19 cellular contexts compared by ENCODE assay signal in the genomic region with DNA sequence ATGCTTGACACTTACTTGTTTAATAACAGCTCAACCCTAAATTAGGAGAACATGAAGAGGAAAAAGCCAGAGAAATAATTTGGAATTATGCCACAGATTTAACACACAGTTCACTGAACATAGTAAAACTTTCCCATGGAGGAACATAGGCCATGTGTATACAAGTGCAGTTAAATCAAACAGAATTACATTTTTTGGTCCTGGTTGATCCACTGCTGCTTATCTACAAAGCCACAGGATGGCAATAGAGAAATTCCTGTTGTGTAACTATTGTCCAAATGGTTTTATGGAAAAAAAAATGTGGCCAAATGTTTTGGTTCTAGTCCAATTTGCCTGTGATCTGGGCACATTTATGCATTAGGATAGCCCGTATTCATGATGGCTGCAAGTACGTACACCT.
"Had no signal": no experiment of that assay in that cellular context is flagged by ENCODE, and none has a peak within 500 bp of the region (broad histone marks: within the 10 kb centered on the region; RNA-seq: fewer than 3 reads in every experiment).

No MANE protein-coding gene starts in this region.

- H3K9me3 Mint-ChIP-seq: activated naive CD4-positive, alpha-beta T cell treated with anti-CD3 and anti-CD28 coated beads for 36 hours; activated naive CD8-positive, alpha-beta T cell treated with anti-CD3 and anti-CD28 coated beads, Interleukin-2, amount 50 U/mL, for 24 hours; activated T-cell treated with anti-CD3 and anti-CD28 coated beads, Interleukin-2, amount 50 U/mL, for 4 hours; endodermal cell; natural killer cell; T-helper 1 cell treated with Interleukin-12 subunit alpha and Interleukin-12 subunit beta and Interleukin-4 antibody, amounts not matched to agents 30 μg/mL and 1 μg/mL, for 36 hours had no signal

- H3K27ac ChIP-seq: body of pancreas, hepatocyte, lower lobe of right lung, parathyroid adenoma, upper lobe of right lung had no signal

- H3K4me3 ChIP-seq: body of pancreas, hepatocyte, lower lobe of right lung, upper lobe of right lung had no signal

- H3K27me3 Mint-ChIP-seq: activated naive CD8-positive, alpha-beta T cell treated with anti-CD3 and anti-CD28 coated beads, Interleukin-2, amount 50 U/mL, for 24 hours had no signal

- H3K9me3 ChIP-seq: body of pancreas, lower lobe of right lung, upper lobe of right lung had no signal

- H3K79me2 ChIP-seq: hepatocyte, parathyroid adenoma had no signal

- H3K4me3 Mint-ChIP-seq: activated naive CD4-positive, alpha-beta T cell treated with anti-CD3 and anti-CD28 coated beads for 36 hours; activated naive CD8-positive, alpha-beta T cell treated with anti-CD3 and anti-CD28 coated beads, Interleukin-2, amount 50 U/mL, for 24 hours; activated T-cell treated with anti-CD3 and anti-CD28 coated beads, Interleukin-2, amount 50 U/mL, for 4 hours; endodermal cell; natural killer cell; T-helper 1 cell treated with Interleukin-12 subunit alpha and Interleukin-12 subunit beta and Interleukin-4 antibody, amounts not matched to agents 30 μg/mL and 1 μg/mL, for 36 hours had no signal

- H3K4me2 ChIP-seq: hepatocyte had no signal

- DNase-seq: activated CD4-positive, alpha-beta T cell treated with anti-CD3 and anti-CD28 coated beads, Interleukin-2, amount 50 U/mL, for 1 hour; activated CD8-positive, alpha-beta memory T cell treated with anti-CD3 and anti-CD28 coated beads, Interleukin-2, amount 50 U/mL, for 4 hours; activated naive CD4-positive, alpha-beta T cell treated with anti-CD3 and anti-CD28 coated beads for 36 hours; activated naive CD8-positive, alpha-beta T cell treated with anti-CD3 and anti-CD28 coated beads, Interleukin-2, amount 50 U/mL, for 24 hours; activated T-cell treated with anti-CD3 and anti-CD28 coated beads, Interleukin-2, amount 50 U/mL, for 4 hours; body of pancreas; endodermal cell; islet precursor cell; left colon; lower lobe of right lung; natural killer cell; stimulated activated CD4-positive, alpha-beta T cell treated with anti-CD3 and anti-CD28 coated beads, Interleukin-12 subunit alpha, Interleukin-12 subunit beta, amount 100 ng/mL, for 4 hours; stimulated activated CD4-positive, alpha-beta T cell treated with anti-CD3 and anti-CD28 coated beads, Interleukin-1b, Interleukin-23, amount 100 ng/mL, for 48 hours; stimulated activated CD8-positive, alpha-beta memory T cell treated with anti-CD3 and anti-CD28 coated beads, Interleukin-4, amount 100 ng/mL, for 48 hours; stimulated activated naive CD4-positive, alpha-beta T cell; upper lobe of right lung had no signal

- H3K4me1 ChIP-seq: body of pancreas, lower lobe of right lung, upper lobe of right lung had no signal

- H3K4me1 Mint-ChIP-seq: activated naive CD8-positive, alpha-beta T cell treated with anti-CD3 and anti-CD28 coated beads, Interleukin-2, amount 50 U/mL, for 24 hours; endodermal cell; natural killer cell had no signal

- H3K36me3 Mint-ChIP-seq: natural killer cell had no signal

- H3K9ac ChIP-seq: parathyroid adenoma had no signal

- H3K27ac Mint-ChIP-seq: activated naive CD4-positive, alpha-beta T cell treated with anti-CD3 and anti-CD28 coated beads for 36 hours; activated naive CD8-positive, alpha-beta T cell treated with anti-CD3 and anti-CD28 coated beads, Interleukin-2, amount 50 U/mL, for 24 hours; endodermal cell; natural killer cell; T-helper 1 cell treated with Interleukin-12 subunit alpha and Interleukin-12 subunit beta and Interleukin-4 antibody, amounts not matched to agents 30 μg/mL and 1 μg/mL, for 36 hours had no signal

- H3K27me3 ChIP-seq: body of pancreas, hepatocyte, upper lobe of right lung had no signal

- H2AFZ ChIP-seq: hepatocyte, parathyroid adenoma had no signal
